In genomic region chr2:11043245-11043644, GRCh38 we compare ENCODE assay signal across 27 cellular contexts.
"Had no signal": no experiment of that assay in that cellular context is flagged by ENCODE, and none has a peak within 500 bp of the region (broad histone marks: within the 10 kb centered on the region; RNA-seq: fewer than 3 reads in every experiment).

No MANE protein-coding gene starts in this region.

- H3K27ac Mint-ChIP-seq: activated CD4-positive, alpha-beta memory T cell treated with anti-CD3 and anti-CD28 coated beads for 36 hours; activated CD4-positive, alpha-beta T cell treated with anti-CD3 and anti-CD28 coated beads for 36 hours; activated CD4-positive, alpha-beta T cell treated with anti-CD3 and anti-CD28 coated beads, Interleukin-2, amount 10 ng/mL, durations not matched to agents 24 days and 14 days; activated CD8-positive, alpha-beta memory T cell treated with anti-CD3 and anti-CD28 coated beads, Interleukin-2, amount 10 ng/mL, durations not matched to agents 7 days and 5 days; activated CD8-positive, alpha-beta T cell treated with anti-CD3 and anti-CD28 coated beads, Interleukin-2, amount 10 ng/mL, durations not matched to agents 7 days and 5 days; activated naive CD4-positive, alpha-beta T cell treated with anti-CD3 and anti-CD28 coated beads, Interleukin-2, amount 10 ng/mL, durations not matched to agents 7 days and 5 days; activated naive CD4-positive, alpha-beta T cell treated with anti-CD3 and anti-CD28 coated beads, Interleukin-2, amount 50 U/mL, for 72 hours; activated naive CD8-positive, alpha-beta T cell treated with anti-CD3 and anti-CD28 coated beads, Interleukin-2, amount 10 ng/mL, durations not matched to agents 7 days and 5 days; activated T-cell treated with anti-CD3 and anti-CD28 coated beads, Interleukin-2, amount 50 U/mL, for 24 hours; activated T-cell treated with anti-CD3 and anti-CD28 coated beads, Interleukin-2, amount 50 U/mL, for 72 hours; dendritic cell treated with granulocyte-macrophage colony-stimulating factor and Interleukin-4, amounts not matched to agents 40 ng/mL and 50 ng/mL, for 4 days; effector memory CD8-positive, alpha-beta T cell had no signal

- DNase-seq: activated CD4-positive, alpha-beta memory T cell treated with anti-CD3 and anti-CD28 coated beads for 36 hours; activated CD4-positive, alpha-beta T cell treated with anti-CD3 and anti-CD28 coated beads for 36 hours; activated CD4-positive, alpha-beta T cell treated with anti-CD3 and anti-CD28 coated beads, Interleukin-2, amount 10 ng/mL, durations not matched to agents 24 days and 14 days; activated CD4-positive, CD25-positive, alpha-beta regulatory T cell; activated CD4-positive, CD25-positive, alpha-beta regulatory T cell treated with anti-CD3 and anti-CD28 coated beads, Interleukin-2, amount 50 U/mL, for 72 hours; activated CD8-positive, alpha-beta memory T cell treated with anti-CD3 and anti-CD28 coated beads, Interleukin-2, amount 10 ng/mL, durations not matched to agents 7 days and 5 days; activated CD8-positive, alpha-beta memory T cell treated with anti-CD3 and anti-CD28 coated beads, Interleukin-2, amount 50 U/mL, for 48 hours; activated CD8-positive, alpha-beta T cell treated with anti-CD3 and anti-CD28 coated beads, Interleukin-2, amount 10 ng/mL, durations not matched to agents 7 days and 5 days; activated gamma-delta T cell; activated naive CD4-positive, alpha-beta T cell; activated naive CD4-positive, alpha-beta T cell treated with anti-CD3 and anti-CD28 coated beads, Interleukin-2, amount 10 ng/mL, durations not matched to agents 7 days and 5 days; activated naive CD8-positive, alpha-beta T cell treated with anti-CD3 and anti-CD28 coated beads, Interleukin-2, amount 10 ng/mL, durations not matched to agents 7 days and 5 days; activated T-cell treated with anti-CD3 and anti-CD28 coated beads for 4 hours; activated T-cell treated with anti-CD3 and anti-CD28 coated beads, Interleukin-2, amount 50 U/mL, for 24 hours; activated T-cell treated with anti-CD3 and anti-CD28 coated beads, Interleukin-2, amount 50 U/mL, for 72 hours; brain microvascular endothelial cell; dorsolateral prefrontal cortex; effector memory CD8-positive, alpha-beta T cell; esophagus squamous epithelium; T-helper 2 cell had no signal

- H3K4me1 Mint-ChIP-seq: activated CD4-positive, alpha-beta T cell treated with anti-CD3 and anti-CD28 coated beads for 36 hours; activated CD4-positive, alpha-beta T cell treated with anti-CD3 and anti-CD28 coated beads, Interleukin-2, amount 10 ng/mL, durations not matched to agents 24 days and 14 days; activated CD8-positive, alpha-beta memory T cell treated with anti-CD3 and anti-CD28 coated beads, Interleukin-2, amount 10 ng/mL, durations not matched to agents 7 days and 5 days; activated naive CD4-positive, alpha-beta T cell treated with anti-CD3 and anti-CD28 coated beads, Interleukin-2, amount 10 ng/mL, durations not matched to agents 7 days and 5 days; activated naive CD8-positive, alpha-beta T cell treated with anti-CD3 and anti-CD28 coated beads, Interleukin-2, amount 10 ng/mL, durations not matched to agents 7 days and 5 days; central memory CD8-positive, alpha-beta T cell had no signal

- H3K4me3 Mint-ChIP-seq: activated CD4-positive, alpha-beta memory T cell treated with anti-CD3 and anti-CD28 coated beads for 36 hours; activated CD4-positive, alpha-beta T cell treated with anti-CD3 and anti-CD28 coated beads for 36 hours; activated CD4-positive, alpha-beta T cell treated with anti-CD3 and anti-CD28 coated beads, Interleukin-2, amount 10 ng/mL, durations not matched to agents 24 days and 14 days; activated CD8-positive, alpha-beta memory T cell treated with anti-CD3 and anti-CD28 coated beads, Interleukin-2, amount 10 ng/mL, durations not matched to agents 7 days and 5 days; activated CD8-positive, alpha-beta T cell treated with anti-CD3 and anti-CD28 coated beads, Interleukin-2, amount 10 ng/mL, durations not matched to agents 7 days and 5 days; activated naive CD4-positive, alpha-beta T cell treated with anti-CD3 and anti-CD28 coated beads, Interleukin-2, amount 10 ng/mL, durations not matched to agents 7 days and 5 days; activated naive CD8-positive, alpha-beta T cell treated with anti-CD3 and anti-CD28 coated beads, Interleukin-2, amount 10 ng/mL, durations not matched to agents 7 days and 5 days; activated T-cell treated with anti-CD3 and anti-CD28 coated beads, Interleukin-2, amount 50 U/mL, for 24 hours; activated T-cell treated with anti-CD3 and anti-CD28 coated beads, Interleukin-2, amount 50 U/mL, for 72 hours; central memory CD8-positive, alpha-beta T cell; dendritic cell treated with granulocyte-macrophage colony-stimulating factor and Interleukin-4, amounts not matched to agents 40 ng/mL and 50 ng/mL, for 4 days; effector memory CD8-positive, alpha-beta T cell had no signal

- H3K9me3 Mint-ChIP-seq: activated naive CD8-positive, alpha-beta T cell treated with anti-CD3 and anti-CD28 coated beads, Interleukin-2, amount 10 ng/mL, durations not matched to agents 7 days and 5 days had no signal

- H3K36me3 ChIP-seq: ascending aorta, brain microvascular endothelial cell, esophagus squamous epithelium, gastroesophageal sphincter had no signal

- H3K36me3 Mint-ChIP-seq: activated CD4-positive, alpha-beta memory T cell treated with anti-CD3 and anti-CD28 coated beads for 36 hours; activated CD8-positive, alpha-beta memory T cell treated with anti-CD3 and anti-CD28 coated beads, Interleukin-2, amount 10 ng/mL, durations not matched to agents 7 days and 5 days; activated naive CD4-positive, alpha-beta T cell treated with anti-CD3 and anti-CD28 coated beads, Interleukin-2, amount 10 ng/mL, durations not matched to agents 7 days and 5 days; activated naive CD8-positive, alpha-beta T cell treated with anti-CD3 and anti-CD28 coated beads, Interleukin-2, amount 10 ng/mL, durations not matched to agents 7 days and 5 days had no signal

- H3K27me3 ChIP-seq: ascending aorta, brain microvascular endothelial cell, dorsolateral prefrontal cortex had no signal

- H3K4me3 ChIP-seq: ascending aorta, coronary artery, dorsolateral prefrontal cortex, esophagus squamous epithelium, gastroesophageal sphincter had no signal

- H3K27ac ChIP-seq: ascending aorta, brain microvascular endothelial cell, coronary artery, dorsolateral prefrontal cortex, epithelial cell of prostate, esophagus squamous epithelium, gastroesophageal sphincter had no signal
